In the genomic region with DNA sequence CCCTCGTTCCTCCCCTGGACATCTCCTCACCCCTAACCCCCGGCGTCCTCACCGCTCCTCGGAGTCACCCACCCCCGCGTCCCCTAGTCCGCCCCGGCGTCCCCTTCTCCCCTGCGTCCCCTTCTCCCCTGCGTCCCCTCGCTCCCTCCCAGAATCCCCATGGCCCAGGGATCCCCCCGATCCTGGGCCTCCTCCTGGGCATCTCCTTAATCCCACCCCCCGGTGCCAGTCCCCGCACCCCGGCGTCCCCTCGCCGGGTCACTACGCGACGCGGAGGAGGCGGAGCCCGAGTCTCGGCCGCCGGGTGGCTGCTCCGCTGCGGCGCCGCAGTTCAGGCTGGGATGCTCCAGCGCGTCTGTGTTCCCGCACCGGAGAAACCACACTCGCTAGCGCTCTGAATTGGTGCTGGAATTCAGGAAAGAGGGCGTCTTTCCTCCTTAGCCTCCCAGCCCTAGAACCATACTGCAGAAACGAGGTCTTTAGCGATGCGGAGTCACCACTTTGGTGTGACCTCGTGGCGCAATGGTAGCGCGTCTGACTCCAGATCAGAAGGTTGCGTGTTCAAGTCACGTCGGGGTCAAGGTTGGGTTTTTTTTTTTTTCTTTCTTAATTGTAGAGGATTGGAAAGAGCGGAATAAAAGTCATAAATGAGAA, we compare ENCODE assay signal across 1 cellular context.
A peak's percentile ranks its signal among the peaks of the same experiment; 100 is the strongest.
TF ChIP-seq lines count a peak whose summit lies in the region.

No MANE protein-coding gene starts in this region.

TF ChIP-seq in K562, 482 proteins besides CTCF, POLR2A, EP300 and RAD21 (continued from another document and continues in another):
- TF ChIP-seq, protein P1, sequence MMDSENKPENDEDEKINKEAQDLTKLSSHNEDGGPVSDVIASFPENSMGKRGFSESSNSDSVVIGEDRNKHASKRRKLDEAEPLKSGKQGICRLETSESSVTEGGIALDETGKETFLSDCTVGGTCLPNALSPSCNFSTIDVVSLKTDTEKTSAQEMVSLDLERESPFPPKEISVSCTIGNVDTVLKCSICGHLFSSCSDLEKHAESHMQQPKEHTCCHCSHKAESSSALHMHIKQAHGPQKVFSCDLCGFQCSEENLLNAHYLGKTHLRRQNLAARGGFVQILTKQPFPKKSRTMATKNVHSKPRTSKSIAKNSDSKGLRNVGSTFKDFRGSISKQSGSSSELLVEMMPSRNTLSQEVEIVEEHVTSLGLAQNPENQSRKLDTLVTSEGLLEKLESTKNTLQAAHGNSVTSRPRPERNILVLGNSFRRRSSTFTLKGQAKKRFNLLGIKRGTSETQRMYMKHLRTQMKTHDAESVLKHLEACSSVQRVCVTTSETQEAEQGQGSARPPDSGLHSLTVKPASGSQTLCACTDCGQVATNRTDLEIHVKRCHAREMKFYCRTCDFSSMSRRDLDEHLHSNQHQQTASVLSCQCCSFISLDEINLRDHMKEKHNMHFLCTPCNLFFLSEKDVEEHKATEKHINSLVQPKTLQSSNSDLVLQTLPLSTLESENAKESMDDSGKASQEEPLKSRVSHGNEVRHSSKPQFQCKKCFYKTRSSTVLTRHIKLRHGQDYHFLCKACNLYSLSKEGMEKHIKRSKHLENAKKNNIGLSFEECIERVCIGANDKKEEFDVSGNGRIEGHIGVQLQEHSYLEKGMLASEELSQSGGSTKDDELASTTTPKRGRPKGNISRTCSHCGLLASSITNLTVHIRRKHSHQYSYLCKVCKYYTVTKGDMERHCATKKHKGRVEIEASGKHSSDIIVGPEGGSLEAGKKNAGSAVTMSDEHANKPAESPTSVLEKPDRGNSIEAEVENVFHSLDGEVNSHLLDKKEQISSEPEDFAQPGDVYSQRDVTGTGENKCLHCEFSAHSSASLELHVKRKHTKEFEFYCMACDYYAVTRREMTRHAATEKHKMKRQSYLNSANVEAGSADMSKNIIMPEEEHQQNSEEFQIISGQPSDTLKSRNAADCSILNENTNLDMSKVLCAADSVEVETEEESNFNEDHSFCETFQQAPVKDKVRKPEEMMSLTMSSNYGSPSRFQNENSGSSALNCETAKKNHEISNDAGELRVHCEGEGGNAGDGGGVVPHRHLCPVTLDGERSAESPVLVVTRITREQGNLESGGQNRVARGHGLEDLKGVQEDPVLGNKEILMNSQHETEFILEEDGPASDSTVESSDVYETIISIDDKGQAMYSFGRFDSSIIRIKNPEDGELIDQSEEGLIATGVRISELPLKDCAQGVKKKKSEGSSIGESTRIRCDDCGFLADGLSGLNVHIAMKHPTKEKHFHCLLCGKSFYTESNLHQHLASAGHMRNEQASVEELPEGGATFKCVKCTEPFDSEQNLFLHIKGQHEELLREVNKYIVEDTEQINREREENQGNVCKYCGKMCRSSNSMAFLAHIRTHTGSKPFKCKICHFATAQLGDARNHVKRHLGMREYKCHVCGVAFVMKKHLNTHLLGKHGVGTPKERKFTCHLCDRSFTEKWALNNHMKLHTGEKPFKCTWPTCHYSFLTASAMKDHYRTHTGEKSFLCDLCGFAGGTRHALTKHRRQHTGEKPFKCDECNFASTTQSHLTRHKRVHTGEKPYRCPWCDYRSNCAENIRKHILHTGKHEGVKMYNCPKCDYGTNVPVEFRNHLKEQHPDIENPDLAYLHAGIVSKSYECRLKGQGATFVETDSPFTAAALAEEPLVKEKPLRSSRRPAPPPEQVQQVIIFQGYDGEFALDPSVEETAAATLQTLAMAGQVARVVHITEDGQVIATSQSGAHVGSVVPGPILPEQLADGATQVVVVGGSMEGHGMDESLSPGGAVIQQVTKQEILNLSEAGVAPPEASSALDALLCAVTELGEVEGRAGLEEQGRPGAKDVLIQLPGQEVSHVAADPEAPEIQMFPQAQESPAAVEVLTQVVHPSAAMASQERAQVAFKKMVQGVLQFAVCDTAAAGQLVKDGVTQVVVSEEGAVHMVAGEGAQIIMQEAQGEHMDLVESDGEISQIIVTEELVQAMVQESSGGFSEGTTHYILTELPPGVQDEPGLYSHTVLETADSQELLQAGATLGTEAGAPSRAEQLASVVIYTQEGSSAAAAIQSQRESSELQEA (IDR thresholded peaks at IDR 0.05; ENCODE audit: low read depth): peak; percentile 57; the same call in 1 of the 2 replicates
- TF ChIP-seq HDAC3 (IDR thresholded peaks at IDR 0.05; ENCODE audit: borderline replicate concordance, partially characterized antibody) (no peak), NCOA6 (IDR thresholded peaks at IDR 0.05) (peak; percentile 61), ZNF175 (CRISPR knock-in tag; IDR thresholded peaks at IDR 0.05; ENCODE audit: low read depth) (no peak), SIN3B (IDR thresholded peaks at IDR 0.05; ENCODE audit: low read depth) (no peak), SMARCE1 (IDR thresholded peaks at IDR 0.05) (no peak), WHSC1 (IDR thresholded peaks at IDR 0.05; ENCODE audit: low read length) (no peak), MXI1 (IDR thresholded peaks at IDR 0.05; ENCODE audit: low read depth, low read length) (no peak), NFRKB (IDR thresholded peaks at IDR 0.05; ENCODE audit: low read depth) (no peak), ZNF584 (CRISPR knock-in tag; IDR thresholded peaks at IDR 0.05; ENCODE audit: low read depth) (no peak)
- TF ChIP-seq, protein P2, sequence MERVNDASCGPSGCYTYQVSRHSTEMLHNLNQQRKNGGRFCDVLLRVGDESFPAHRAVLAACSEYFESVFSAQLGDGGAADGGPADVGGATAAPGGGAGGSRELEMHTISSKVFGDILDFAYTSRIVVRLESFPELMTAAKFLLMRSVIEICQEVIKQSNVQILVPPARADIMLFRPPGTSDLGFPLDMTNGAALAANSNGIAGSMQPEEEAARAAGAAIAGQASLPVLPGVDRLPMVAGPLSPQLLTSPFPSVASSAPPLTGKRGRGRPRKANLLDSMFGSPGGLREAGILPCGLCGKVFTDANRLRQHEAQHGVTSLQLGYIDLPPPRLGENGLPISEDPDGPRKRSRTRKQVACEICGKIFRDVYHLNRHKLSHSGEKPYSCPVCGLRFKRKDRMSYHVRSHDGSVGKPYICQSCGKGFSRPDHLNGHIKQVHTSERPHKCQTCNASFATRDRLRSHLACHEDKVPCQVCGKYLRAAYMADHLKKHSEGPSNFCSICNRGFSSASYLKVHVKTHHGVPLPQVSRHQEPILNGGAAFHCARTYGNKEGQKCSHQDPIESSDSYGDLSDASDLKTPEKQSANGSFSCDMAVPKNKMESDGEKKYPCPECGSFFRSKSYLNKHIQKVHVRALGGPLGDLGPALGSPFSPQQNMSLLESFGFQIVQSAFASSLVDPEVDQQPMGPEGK (CRISPR knock-in tag; IDR thresholded peaks at IDR 0.05; ENCODE audit: borderline replicate concordance): no peak
- TF ChIP-seq, protein P3, sequence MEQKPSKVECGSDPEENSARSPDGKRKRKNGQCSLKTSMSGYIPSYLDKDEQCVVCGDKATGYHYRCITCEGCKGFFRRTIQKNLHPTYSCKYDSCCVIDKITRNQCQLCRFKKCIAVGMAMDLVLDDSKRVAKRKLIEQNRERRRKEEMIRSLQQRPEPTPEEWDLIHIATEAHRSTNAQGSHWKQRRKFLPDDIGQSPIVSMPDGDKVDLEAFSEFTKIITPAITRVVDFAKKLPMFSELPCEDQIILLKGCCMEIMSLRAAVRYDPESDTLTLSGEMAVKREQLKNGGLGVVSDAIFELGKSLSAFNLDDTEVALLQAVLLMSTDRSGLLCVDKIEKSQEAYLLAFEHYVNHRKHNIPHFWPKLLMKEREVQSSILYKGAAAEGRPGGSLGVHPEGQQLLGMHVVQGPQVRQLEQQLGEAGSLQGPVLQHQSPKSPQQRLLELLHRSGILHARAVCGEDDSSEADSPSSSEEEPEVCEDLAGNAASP (IDR thresholded peaks at IDR 0.05): no peak
- TF ChIP-seq, protein P4, sequence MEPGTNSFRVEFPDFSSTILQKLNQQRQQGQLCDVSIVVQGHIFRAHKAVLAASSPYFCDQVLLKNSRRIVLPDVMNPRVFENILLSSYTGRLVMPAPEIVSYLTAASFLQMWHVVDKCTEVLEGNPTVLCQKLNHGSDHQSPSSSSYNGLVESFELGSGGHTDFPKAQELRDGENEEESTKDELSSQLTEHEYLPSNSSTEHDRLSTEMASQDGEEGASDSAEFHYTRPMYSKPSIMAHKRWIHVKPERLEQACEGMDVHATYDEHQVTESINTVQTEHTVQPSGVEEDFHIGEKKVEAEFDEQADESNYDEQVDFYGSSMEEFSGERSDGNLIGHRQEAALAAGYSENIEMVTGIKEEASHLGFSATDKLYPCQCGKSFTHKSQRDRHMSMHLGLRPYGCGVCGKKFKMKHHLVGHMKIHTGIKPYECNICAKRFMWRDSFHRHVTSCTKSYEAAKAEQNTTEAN (CRISPR knock-in tag; IDR thresholded peaks at IDR 0.05): no peak
- TF ChIP-seq, protein P5, sequence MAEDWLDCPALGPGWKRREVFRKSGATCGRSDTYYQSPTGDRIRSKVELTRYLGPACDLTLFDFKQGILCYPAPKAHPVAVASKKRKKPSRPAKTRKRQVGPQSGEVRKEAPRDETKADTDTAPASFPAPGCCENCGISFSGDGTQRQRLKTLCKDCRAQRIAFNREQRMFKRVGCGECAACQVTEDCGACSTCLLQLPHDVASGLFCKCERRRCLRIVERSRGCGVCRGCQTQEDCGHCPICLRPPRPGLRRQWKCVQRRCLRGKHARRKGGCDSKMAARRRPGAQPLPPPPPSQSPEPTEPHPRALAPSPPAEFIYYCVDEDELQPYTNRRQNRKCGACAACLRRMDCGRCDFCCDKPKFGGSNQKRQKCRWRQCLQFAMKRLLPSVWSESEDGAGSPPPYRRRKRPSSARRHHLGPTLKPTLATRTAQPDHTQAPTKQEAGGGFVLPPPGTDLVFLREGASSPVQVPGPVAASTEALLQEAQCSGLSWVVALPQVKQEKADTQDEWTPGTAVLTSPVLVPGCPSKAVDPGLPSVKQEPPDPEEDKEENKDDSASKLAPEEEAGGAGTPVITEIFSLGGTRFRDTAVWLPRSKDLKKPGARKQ (CRISPR knock-in tag; IDR thresholded peaks at IDR 0.05): no peak
- TF ChIP-seq, protein P6, sequence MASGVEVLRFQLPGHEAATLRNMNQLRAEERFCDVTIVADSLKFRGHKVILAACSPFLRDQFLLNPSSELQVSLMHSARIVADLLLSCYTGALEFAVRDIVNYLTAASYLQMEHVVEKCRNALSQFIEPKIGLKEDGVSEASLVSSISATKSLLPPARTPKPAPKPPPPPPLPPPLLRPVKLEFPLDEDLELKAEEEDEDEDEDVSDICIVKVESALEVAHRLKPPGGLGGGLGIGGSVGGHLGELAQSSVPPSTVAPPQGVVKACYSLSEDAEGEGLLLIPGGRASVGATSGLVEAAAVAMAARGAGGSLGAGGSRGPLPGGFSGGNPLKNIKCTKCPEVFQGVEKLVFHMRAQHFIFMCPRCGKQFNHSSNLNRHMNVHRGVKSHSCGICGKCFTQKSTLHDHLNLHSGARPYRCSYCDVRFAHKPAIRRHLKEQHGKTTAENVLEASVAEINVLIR (CRISPR knock-in tag; IDR thresholded peaks at IDR 0.05): no peak
- TF ChIP-seq, protein P7, sequence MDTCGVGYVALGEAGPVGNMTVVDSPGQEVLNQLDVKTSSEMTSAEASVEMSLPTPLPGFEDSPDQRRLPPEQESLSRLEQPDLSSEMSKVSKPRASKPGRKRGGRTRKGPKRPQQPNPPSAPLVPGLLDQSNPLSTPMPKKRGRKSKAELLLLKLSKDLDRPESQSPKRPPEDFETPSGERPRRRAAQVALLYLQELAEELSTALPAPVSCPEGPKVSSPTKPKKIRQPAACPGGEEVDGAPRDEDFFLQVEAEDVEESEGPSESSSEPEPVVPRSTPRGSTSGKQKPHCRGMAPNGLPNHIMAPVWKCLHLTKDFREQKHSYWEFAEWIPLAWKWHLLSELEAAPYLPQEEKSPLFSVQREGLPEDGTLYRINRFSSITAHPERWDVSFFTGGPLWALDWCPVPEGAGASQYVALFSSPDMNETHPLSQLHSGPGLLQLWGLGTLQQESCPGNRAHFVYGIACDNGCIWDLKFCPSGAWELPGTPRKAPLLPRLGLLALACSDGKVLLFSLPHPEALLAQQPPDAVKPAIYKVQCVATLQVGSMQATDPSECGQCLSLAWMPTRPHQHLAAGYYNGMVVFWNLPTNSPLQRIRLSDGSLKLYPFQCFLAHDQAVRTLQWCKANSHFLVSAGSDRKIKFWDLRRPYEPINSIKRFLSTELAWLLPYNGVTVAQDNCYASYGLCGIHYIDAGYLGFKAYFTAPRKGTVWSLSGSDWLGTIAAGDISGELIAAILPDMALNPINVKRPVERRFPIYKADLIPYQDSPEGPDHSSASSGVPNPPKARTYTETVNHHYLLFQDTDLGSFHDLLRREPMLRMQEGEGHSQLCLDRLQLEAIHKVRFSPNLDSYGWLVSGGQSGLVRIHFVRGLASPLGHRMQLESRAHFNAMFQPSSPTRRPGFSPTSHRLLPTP (IDR thresholded peaks at IDR 0.05; ENCODE audit: borderline replicate concordance, extremely low read depth, insufficient read length): no peak
